Comparison of ENCODE assay signal across 1 cellular context in genomic region chr9:133141833-133142594, GRCh38.
TF ChIP-seq lines count a peak whose summit lies in the region.

No MANE protein-coding gene starts in this region.

TF ChIP-seq in GM12878, 131 proteins besides CTCF, POLR2A, EP300 and RAD21 (continued from another document):
- peak; percentile 43; the same call in 1 of the 2 replicates for TF ChIP-seq ZNF687 (IDR thresholded peaks at IDR 0.05)
- 0 out of 2 replicates have a peak, but pooled peaks have one; percentile 47 for TF ChIP-seq LARP7 (IDR thresholded peaks at IDR 0.05)
- TF ChIP-seq PAX5 (IDR thresholded peaks at IDR 0.05; ENCODE audit: borderline replicate concordance, low read depth, low read length), result peak; percentile 5; the same call in 1 of the 2 replicates
- TF ChIP-seq PKNOX1 (IDR thresholded peaks at IDR 0.05), result peak; percentile 57; the same call in 1 of the 2 replicates
- TF ChIP-seq POLR2AphosphoS5 (IDR thresholded peaks at IDR 0.05; ENCODE audit: low read length), result peak; percentile 46; the same call in 1 of the 2 replicates
- TF ChIP-seq IKZF1 (conservative IDR thresholded peaks at IDR 0.05), result peak; percentile 48; the same call in 1 of the 2 replicates
- no peak for TF ChIP-seq MEF2B (IDR thresholded peaks at IDR 0.05; ENCODE audit: partially characterized antibody, poor library complexity, severe bottlenecking)
TF ChIP-seq in GM12878: peak in this region for 14.
